Comparison of ENCODE assay signal across 25 cellular contexts in the genomic region with DNA sequence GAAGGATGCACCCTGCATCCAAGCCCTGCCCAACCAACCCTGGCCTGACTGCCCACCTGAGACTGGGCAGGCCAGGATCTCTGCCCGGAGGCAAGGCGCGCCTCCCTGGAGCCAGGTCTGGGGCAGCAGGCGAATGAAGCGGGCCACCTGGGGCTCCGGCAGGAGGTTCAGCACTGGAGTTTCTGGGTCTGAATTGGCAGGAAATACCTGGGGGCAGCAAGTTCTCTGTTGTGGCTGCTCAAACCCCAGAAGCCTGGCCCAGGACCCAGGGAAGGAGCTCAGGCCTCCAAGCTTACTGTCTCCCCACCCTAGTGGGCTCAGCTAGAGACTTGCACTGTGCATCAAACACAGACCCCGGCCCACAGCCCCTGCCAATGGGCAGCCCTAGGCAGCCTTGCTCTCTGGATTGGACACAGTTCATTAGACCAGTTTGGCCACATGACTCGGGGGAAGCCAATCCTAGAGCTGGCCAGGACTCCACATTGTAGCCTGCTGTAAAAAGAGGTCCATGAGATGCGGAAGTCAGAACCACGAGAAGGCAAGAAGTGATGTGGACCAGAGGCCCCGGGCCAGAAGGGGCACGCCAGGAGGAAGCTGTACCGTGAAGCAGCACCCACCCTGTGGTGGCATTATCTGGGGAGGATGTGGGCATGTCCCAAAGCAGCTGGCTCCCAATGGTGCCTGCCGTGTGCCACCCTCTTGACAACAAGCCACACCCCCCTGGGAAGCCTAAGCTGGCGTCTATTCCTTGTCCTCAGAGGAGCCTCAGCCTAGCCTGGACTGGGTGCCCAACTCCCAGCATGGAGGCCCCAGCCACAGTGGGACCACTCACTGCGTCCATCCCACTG. TPM values are rescaled to one million over a fixed set of nuclear protein-coding genes. Genes with fewer than 3 reads are reported as not detected.
DNase-seq lines count a peak whose midpoint lies in the region; ATAC-seq and TF ChIP-seq lines count a peak whose summit lies in the region.
"Had no signal": no experiment of that assay in that cellular context is flagged by ENCODE, and none has a peak within 500 bp of the region (broad histone marks: within the 10 kb centered on the region; RNA-seq: fewer than 3 reads in every experiment).

No MANE protein-coding gene starts in this region.

- peaks cover 24% of the 10 kb centered on the region for H3K27me3 Mint-ChIP-seq in brain
- H3K27me3 Mint-ChIP-seq in neural progenitor cell (ENCODE audit: insufficient read depth, low read depth) = peaks cover 4% of the 10 kb centered on the region

- H4K5ac ChIP-seq in mesendoderm (ENCODE audit: low read length) = no peak overlapping the region

- no peak for TF ChIP-seq CTCF in GM13977 (IDR thresholded peaks at IDR 0.05; ENCODE audit: extremely low read depth, insufficient read depth, missing control alignments)
- no peak for TF ChIP-seq CTCF in brain (conservative IDR thresholded peaks at IDR 0.05)
- TF ChIP-seq CTCF in neural progenitor cell (IDR thresholded peaks at IDR 0.05) = no peak

- H3K79me2 ChIP-seq in neural progenitor cell (ENCODE audit: low read depth) (peaks cover 12% of the 10 kb centered on the region), mesendoderm (ENCODE audit: control insufficient read depth, insufficient read depth, low read length) (no peaks in the 10 kb centered on the region)

- H3K4me1 ChIP-seq in neural progenitor cell (peaks cover 15% of the 10 kb centered on the region), mesendoderm (ENCODE audit: control insufficient read depth, low read depth, low read length) (peaks cover 4% of the 10 kb centered on the region)
- H3K4me1 ChIP-seq: BE2C had no signal

- no peak overlapping the region for H3K18ac ChIP-seq in mesendoderm (ENCODE audit: low read length)

- no peak overlapping the region for H4K8ac ChIP-seq in mesendoderm (ENCODE audit: low read depth, low read length)

- H3K36me3 Mint-ChIP-seq in brain (peaks cover 7% of the 10 kb centered on the region), neural progenitor cell (peaks cover 18% of the 10 kb centered on the region)
- H3K36me3 Mint-ChIP-seq: CD4-positive, alpha-beta memory T cell had no signal

- H2AFZ ChIP-seq in neural progenitor cell (replicated peaks) = no peak overlapping the region
- H2AFZ ChIP-seq: GM23248 had no signal

- no peak overlapping the region for H3K4me2 ChIP-seq in neural progenitor cell
- H3K4me2 ChIP-seq in mesendoderm (ENCODE audit: low read length) = no peak overlapping the region

- no peak overlapping the region for H3K4ac ChIP-seq in mesendoderm (ENCODE audit: low read depth, low read length)

- H3F3A ChIP-seq in neural progenitor cell (ENCODE audit: low read depth) = peaks cover 23% of the 10 kb centered on the region

- H3K79me1 ChIP-seq in mesendoderm (ENCODE audit: low read length) = no peaks in the 10 kb centered on the region

- H3K27ac ChIP-seq in neural progenitor cell (no peak overlapping the region), mesendoderm (ENCODE audit: low read depth, low read length) (no peak overlapping the region)
- H3K27ac ChIP-seq: GM23248 had no signal

- peaks cover 16% of the 10 kb centered on the region for H3K27me3 ChIP-seq in neural progenitor cell
- H3K27me3 ChIP-seq in mesendoderm (ENCODE audit: insufficient read depth, low read length, poor library complexity) = peaks cover 7% of the 10 kb centered on the region

- no peak for ATAC-seq in HG03565 (IDR thresholded peaks at IDR 0.05; ENCODE audit: unreplicated experiment)
- no peak for ATAC-seq in GM21423 (IDR thresholded peaks at IDR 0.05; ENCODE audit: unreplicated experiment)
- ATAC-seq: PC-3 had no signal

- H3K23ac ChIP-seq in mesendoderm (ENCODE audit: low read length) = no peak overlapping the region

- no peak overlapping the region for H3K9ac ChIP-seq in neural progenitor cell
- H3K9ac ChIP-seq in mesendoderm (ENCODE audit: low read length) = no peak overlapping the region
- H3K9ac ChIP-seq: GM23248 had no signal

- no peaks in the 10 kb centered on the region for H4K20me1 ChIP-seq in neural progenitor cell (ENCODE audit: low read depth)

- peak overlapping the region in 3 of 5 experiments; percentile 21 to 64 (median 22) for H3K4me3 Mint-ChIP-seq in brain
- H3K4me3 Mint-ChIP-seq in neural progenitor cell = peak overlapping the region; percentile 67

- H3K56ac ChIP-seq in mesendoderm (ENCODE audit: low read length) = no peak overlapping the region

- H3K27ac Mint-ChIP-seq in brain = peak overlapping the region in 1 of 5 experiments; percentile 30
- no peak overlapping the region for H3K27ac Mint-ChIP-seq in neural progenitor cell

- in situ Hi-C loops in GM13977 (cut with MboI; ENCODE audit: low pct_unique_long_range_greater_than_20kb, low sequenced_read_pairs, unreplicated experiment) = no loop called here

- no peak overlapping the region for H3K4me3 ChIP-seq in neural progenitor cell
- H3K4me3 ChIP-seq in mesendoderm (ENCODE audit: low read length) = no peak overlapping the region
- H3K4me3 ChIP-seq: GM23248, HAP-1 had no signal

- no peak overlapping the region for H2BK15ac ChIP-seq in mesendoderm (replicated peaks; ENCODE audit: low read depth)

- WGBS in mesendoderm (ENCODE audit: extremely low coverage, insufficient coverage, low lambda C conversion rate) = no CpG with 5 or more reads among the region's 16 CpGs

- no peak overlapping the region for H2BK120ac ChIP-seq in mesendoderm (ENCODE audit: low read depth, low read length)

- DNase-seq in AG20443 (ENCODE audit: low spot score) (peak; percentile 12), GM13977 (ENCODE audit: low spot score) (peak; percentile 19), neural progenitor cell (ENCODE audit: low spot score) (no peak), NCI-H128 (lab: John Stamatoyannopoulos, UW; ENCODE audit: unreplicated experiment) (no peak), mesendoderm (no peak)
- DNase-seq: BE2C; CD4-positive, alpha-beta memory T cell; DMS153; GM23248; IMR-90; NCI-H1417; NCI-H1694 treated with DMSO at 0.1 percent for 48 hours; NCI-H2081 treated with DMSO at 0.1 percent for 48 hours; NCI-H446; NCI-H526; PC-3; Right ventricle myocardium superior had no signal

- H3K9me3 ChIP-seq in neural progenitor cell (ENCODE audit: low read depth) = no peaks in the 10 kb centered on the region
- H3K9me3 ChIP-seq: BE2C, HAP-1 had no signal

- H2AK5ac ChIP-seq in mesendoderm (ENCODE audit: low read length) = no peak overlapping the region

- H3K9me3 Mint-ChIP-seq in brain (peaks cover 0 to 4% (median 0%) of the 10 kb centered on the region in 5 experiments), neural progenitor cell (no peaks in the 10 kb centered on the region)

- H3K36me3 ChIP-seq in neural progenitor cell = no peaks in the 10 kb centered on the region
- peaks cover 13% of the 10 kb centered on the region for H3K36me3 ChIP-seq in mesendoderm (ENCODE audit: control insufficient read depth, insufficient read depth, low read length)
- H3K36me3 ChIP-seq: BE2C had no signal

- H2BK5ac ChIP-seq in mesendoderm (ENCODE audit: low read length) = no peak overlapping the region

- H3K4me1 Mint-ChIP-seq in brain = peaks cover 27% of the 10 kb centered on the region
- peaks cover 32% of the 10 kb centered on the region for H3K4me1 Mint-ChIP-seq in neural progenitor cell

RNA-seq across cellular contexts. Expression of a gene that starts 3.1 kb away (rescaled TPM):
- 12.3 TPM for polyA plus RNA-seq in brain (ENCODE audit: insufficient read depth, low read depth, low replicate concordance)
- total RNA-seq in neural progenitor cell (ENCODE audit: low replicate concordance) = 76.3 and 169 TPM in 2 replicates
- 19.2 TPM for polyA plus RNA-seq in mesendoderm (2013, experiment 1 of 2)
- 19.6 TPM for polyA plus RNA-seq in mesendoderm (2013, experiment 2 of 2)
- total RNA-seq: CD4-positive, alpha-beta memory T cell; GM23248; MCF 10A; PC-3; RPMI7951 had no signal
- polyA plus RNA-seq: CD4-positive, alpha-beta memory T cell had no signal

RNA-seq across cellular contexts. Expression of a gene that starts 17.4 kb away (rescaled TPM):
- polyA plus RNA-seq in brain (ENCODE audit: insufficient read depth, low read depth, low replicate concordance) = not detected
- total RNA-seq in neural progenitor cell (ENCODE audit: low replicate concordance) = not detected in 2 replicates
- not detected for polyA plus RNA-seq in mesendoderm (2013, experiment 1 of 2)
- polyA plus RNA-seq in mesendoderm (2013, experiment 2 of 2) = not detected
- total RNA-seq: CD4-positive, alpha-beta memory T cell; Daoy; GM23248; MCF 10A; PC-3; Right ventricle myocardium superior; RPMI7951; SK-MEL-5 had no signal
- polyA plus RNA-seq: CD4-positive, alpha-beta memory T cell; GM23248 had no signal

RNA-seq across cellular contexts. Expression of a gene that starts 18.8 kb away (rescaled TPM):
- polyA plus RNA-seq in brain (ENCODE audit: insufficient read depth, low read depth, low replicate concordance) = not detected
- not detected in 2 replicates for total RNA-seq in neural progenitor cell (ENCODE audit: low replicate concordance)
- not detected for polyA plus RNA-seq in mesendoderm (2013, experiment 1 of 2)
- polyA plus RNA-seq in mesendoderm (2013, experiment 2 of 2) = not detected
- total RNA-seq: CD4-positive, alpha-beta memory T cell; Daoy; GM23248; IMR-90; MCF 10A; Right ventricle myocardium superior; RPMI7951; SK-MEL-5 had no signal
- polyA plus RNA-seq: CD4-positive, alpha-beta memory T cell; GM23248 had no signal

RNA-seq across cellular contexts. Expression of a gene that starts 43.1 kb away (rescaled TPM):
- 34.9 TPM for polyA plus RNA-seq in brain (ENCODE audit: insufficient read depth, low read depth, low replicate concordance)
- 14.6 and 53.1 TPM in 2 replicates for total RNA-seq in neural progenitor cell (ENCODE audit: low replicate concordance)
- polyA plus RNA-seq in mesendoderm (2013, experiment 1 of 2) = 9.3 TPM
- polyA plus RNA-seq in mesendoderm (2013, experiment 2 of 2) = 9.0 TPM

RNA-seq across cellular contexts. Expression of a gene that starts 43.2 kb away (rescaled TPM):
- 38.4 TPM for polyA plus RNA-seq in brain (ENCODE audit: insufficient read depth, low read depth, low replicate concordance)
- total RNA-seq in neural progenitor cell (ENCODE audit: low replicate concordance) = 27.6 and 39.6 TPM in 2 replicates
- polyA plus RNA-seq in mesendoderm (2013, experiment 1 of 2) = 8.3 TPM
- 7.6 TPM for polyA plus RNA-seq in mesendoderm (2013, experiment 2 of 2)

Comparison
In these comparisons a context has a peak if more than half of its experiments do, and no peak if none do; other contexts are left out.
1. DNase-seq: peak in AG20443 (single experiment) and GM13977 (single experiment); none in neural progenitor cell (single experiment), NCI-H128 (single experiment) and mesendoderm (single experiment).